ENCODE assay signal across 8 cellular contexts in genomic region chr14:74620497-74620921, GRCh38. TPM values are rescaled to one million over a fixed set of nuclear protein-coding genes. Genes with fewer than 3 reads are reported as not detected.
DNase-seq lines count a peak whose midpoint lies in the region; ATAC-seq, FAIRE-seq and TF ChIP-seq lines count a peak whose summit lies in the region.

No MANE protein-coding gene starts in this region.

- DNase-seq in RKO (ENCODE audit: low spot score) (peak; percentile 86), choroid plexus epithelial cell (ENCODE audit: low read depth) (peak; percentile 82), pulmonary artery endothelial cell (ENCODE audit: low read depth, low spot score) (peak; percentile 94), DMS114 treated with DMSO at 0.1 percent for 48 hours (lab: John Stamatoyannopoulos, UW; ENCODE audit: unreplicated experiment) (no peak)

- FAIRE-seq in G401.6 (lab: Jason Lieb, UNC) = peak; percentile 31

- ATAC-seq in GM18498 (IDR thresholded peaks at IDR 0.05; ENCODE audit: unreplicated experiment) = no peak
- ATAC-seq in HG03196 (IDR thresholded peaks at IDR 0.05; ENCODE audit: unreplicated experiment) = no peak
- ATAC-seq in GM21526 (IDR thresholded peaks at IDR 0.05; ENCODE audit: low FRiP score, unreplicated experiment) = no peak

- TF ChIP-seq CTCF in choroid plexus epithelial cell (conservative IDR thresholded peaks at IDR 0.05; ENCODE audit: low read depth, low read length) = no peak

- no peak overlapping the region for H3K4me3 ChIP-seq in choroid plexus epithelial cell (ENCODE audit: low read depth, low read length)

RNA-seq across cellular contexts. Expression of gene LTBP2, which starts 8.5 kb away (rescaled TPM):
- total RNA-seq in pulmonary artery endothelial cell = 122 and 232 TPM in 2 replicates
